In genomic region chr6:141291322-141291721, GRCh38 we compare ENCODE assay signal across 18 cellular contexts.
DNase-seq lines count a peak whose midpoint lies in the region; ATAC-seq, FAIRE-seq and TF ChIP-seq lines count a peak whose summit lies in the region.
"Had no signal": no experiment of that assay in that cellular context is flagged by ENCODE, and none has a peak within 500 bp of the region (broad histone marks: within the 10 kb centered on the region; RNA-seq: fewer than 3 reads in every experiment).

No MANE protein-coding gene starts in this region.

- H3K4me1 Mint-ChIP-seq in activated CD8-positive, alpha-beta memory T cell treated with anti-CD3 and anti-CD28 coated beads, Interleukin-2, amount 10 ng/mL, durations not matched to agents 7 days and 5 days: no peaks in the 10 kb centered on the region

- no peak for ATAC-seq in HCT116
- peak; percentile 40 for ATAC-seq in PC-3
- ATAC-seq in activated CD8-positive, alpha-beta memory T cell treated with anti-CD3 and anti-CD28 coated beads, Interleukin-2, amount 10 ng/mL, durations not matched to agents 7 days and 5 days: no peak
- ATAC-seq: CD8-positive, alpha-beta T cell had no signal

- CTCF ChIA-PET in HCT116 (lab: Charles Lee) (no interaction called here), PC-3 (lab: Charles Lee) (interaction anchor here (1.3 kb wide), 1 partner anchor 12 kb away, joined by 3 read pairs; no protein-coding TSS in a partner anchor), endothelial cell of umbilical vein (lab: Charles Lee) (interaction anchor here (1.0 kb wide), 1 partner anchor 10 kb away, joined by 3 read pairs; no protein-coding TSS in a partner anchor)
- CTCF ChIA-PET in activated CD8-positive, alpha-beta memory T cell treated with anti-CD3 and anti-CD28 coated beads, Interleukin-2, amount 10 ng/mL, durations not matched to agents 7 days and 5 days (lab: Charles Lee): no interaction called here

- no peak overlapping the region for H3K27ac Mint-ChIP-seq in activated CD8-positive, alpha-beta memory T cell treated with anti-CD3 and anti-CD28 coated beads, Interleukin-2, amount 10 ng/mL, durations not matched to agents 7 days and 5 days
- H3K27ac Mint-ChIP-seq: CD8-positive, alpha-beta T cell had no signal

- H3K4me3 Mint-ChIP-seq in activated CD8-positive, alpha-beta memory T cell treated with anti-CD3 and anti-CD28 coated beads, Interleukin-2, amount 10 ng/mL, durations not matched to agents 7 days and 5 days: no peak overlapping the region
- H3K4me3 Mint-ChIP-seq: CD8-positive, alpha-beta T cell had no signal

- H3K9me3 Mint-ChIP-seq in activated CD8-positive, alpha-beta memory T cell treated with anti-CD3 and anti-CD28 coated beads, Interleukin-2, amount 10 ng/mL, durations not matched to agents 7 days and 5 days (ENCODE audit: low read depth): peaks cover 2% of the 10 kb centered on the region

- no peak for TF ChIP-seq RAD21 in HCT116 (IDR thresholded peaks at IDR 0.05; ENCODE audit: low read depth)

- H3K4me1 ChIP-seq in HCT116 (ENCODE audit: control insufficient read depth in 1 of 2, insufficient read depth in 2 of 2, low read length in 2 of 2): no peaks in the 10 kb centered on the region
- peaks cover 6% of the 10 kb centered on the region for H3K4me1 ChIP-seq in PC-3 (ENCODE audit: insufficient read depth, low read length)
- H3K4me1 ChIP-seq in endothelial cell of umbilical vein (ENCODE audit: control insufficient read depth, extremely low read depth, insufficient read depth, low read length): peaks cover 4% of the 10 kb centered on the region

- no TSS peak for BruUV-seq in HCT116 (replicated peaks; lab: Mats Ljungman, UMichigan)
- BruUV-seq in PC-3 (replicated peaks; lab: Mats Ljungman, UMichigan): no TSS peak
- no TSS peak for BruUV-seq in endothelial cell of umbilical vein (replicated peaks; lab: Mats Ljungman, UMichigan)

- H3K79me2 ChIP-seq in HCT116 (ENCODE audit: insufficient read depth, low read length) (no peaks in the 10 kb centered on the region), PC-3 (ENCODE audit: low read length) (no peaks in the 10 kb centered on the region), endothelial cell of umbilical vein (ENCODE audit: control insufficient read depth, insufficient read depth, low read length) (no peaks in the 10 kb centered on the region)

- FAIRE-seq in G401.6 (lab: Jason Lieb, UNC) (peak; percentile 3), endothelial cell of umbilical vein (lab: Jason Lieb, UNC) (no peak)

- H3K9me1 ChIP-seq in endothelial cell of umbilical vein (replicated peaks; ENCODE audit: control insufficient read depth, extremely low read depth, insufficient read depth, low read length): no peaks in the 10 kb centered on the region

- H3K27me3 ChIP-seq in HCT116 (ENCODE audit: insufficient read depth, low read length): no peaks in the 10 kb centered on the region
- H3K27me3 ChIP-seq in PC-3 (ENCODE audit: low read length): no peaks in the 10 kb centered on the region
- H3K27me3 ChIP-seq in endothelial cell of umbilical vein (ENCODE audit: control insufficient read depth in 2 of 2, insufficient read depth in 2 of 2, low read length in 2 of 2): no peaks in the 10 kb centered on the region
- H3K27me3 ChIP-seq: BLaER1 treated with 17β-estradiol and CSF1 and Interleukin-3, amounts not matched to agents 10 nM and 100 nM had no signal

- H3K9me2 ChIP-seq in HCT116 (ENCODE audit: insufficient read depth) (no peaks in the 10 kb centered on the region), PC-3 (replicated peaks; ENCODE audit: low read length) (no peaks in the 10 kb centered on the region)

- RAD21 ChIA-PET in HCT116 (lab: Charles Lee; ENCODE audit: low non-redundant PET in 1 of 2, low total read pairs in 2 of 2, uncharacterized antibody in 2 of 2, unreplicated experiment in 2 of 2): no interaction called here

- no peak for TF ChIP-seq POLR2A in HCT116 (IDR thresholded peaks at IDR 0.05; ENCODE audit: borderline replicate concordance, extremely low read depth, insufficient read depth, insufficient read length)
- TF ChIP-seq POLR2A in endothelial cell of umbilical vein (IDR thresholded peaks at IDR 0.05; ENCODE audit: low read depth, low read length): no peak

- POLR2A ChIA-PET in HCT116 (lab: Charles Lee) (no interaction called here), PC-3 (lab: Charles Lee; ENCODE audit: unreplicated experiment) (no interaction called here), endothelial cell of umbilical vein (lab: Charles Lee) (no interaction called here)

- H3F3A ChIP-seq in PC-3 (ENCODE audit: low read length, unreplicated experiment): no peaks in the 10 kb centered on the region

- intact Hi-C loops in HCT116 (cut with micrococcal nuclease): no loop called here
- intact Hi-C loops in PC-3 (cut with micrococcal nuclease): no loop called here
- intact Hi-C loops in endothelial cell of umbilical vein (cut with micrococcal nuclease): no loop called here
- intact Hi-C loops in head of caudate nucleus (cut with DNase I): no loop called here

- TF ChIP-seq CTCF in HCT116 (IDR thresholded peaks at IDR 0.05 in 2 of 3, conservative IDR thresholded peaks at IDR 0.05 in 1 of 3; ENCODE audit: borderline replicate concordance in 1 of 3, insufficient read depth in 1 of 3, low read depth in 2 of 3, low read length in 2 of 3) (no peak), PC-3 (conservative IDR thresholded peaks at IDR 0.05; ENCODE audit: low read depth, low read length) (no peak), endothelial cell of umbilical vein (IDR thresholded peaks at IDR 0.05; ENCODE audit: extremely low read depth in 1 of 2, insufficient read depth in 1 of 2, low read depth in 1 of 2, low read length in 2 of 2) (no peak)

- no peak for DNase-seq in HCT116 (ENCODE audit: low read depth, low spot score)
- peak; percentile 6 for DNase-seq in PC-3
- DNase-seq in endothelial cell of umbilical vein (ENCODE audit: low read depth, low spot score): no peak
- DNase-seq in amygdala (lab: John Stamatoyannopoulos, UW): no peak
- no peak for DNase-seq in activated CD8-positive, alpha-beta memory T cell treated with anti-CD3 and anti-CD28 coated beads, Interleukin-2, amount 10 ng/mL, durations not matched to agents 7 days and 5 days
- no peak for DNase-seq in activated T-cell treated with anti-CD3 and anti-CD28 coated beads for 4 hours
- DNase-seq in head of caudate nucleus: no peak
- DNase-seq: Calu3; CD8-positive, alpha-beta T cell; NCI-H1417 treated with DMSO at 0.1 percent for 48 hours; NCI-H2029; NCI-H345; NCI-H524 treated with DMSO at 0.1 percent for 48 hours; T-helper 2 cell had no signal

- no peaks in the 10 kb centered on the region for H3K36me3 Mint-ChIP-seq in activated CD8-positive, alpha-beta memory T cell treated with anti-CD3 and anti-CD28 coated beads, Interleukin-2, amount 10 ng/mL, durations not matched to agents 7 days and 5 days
- H3K36me3 Mint-ChIP-seq: CD8-positive, alpha-beta T cell had no signal

- H3K27me3 Mint-ChIP-seq in activated CD8-positive, alpha-beta memory T cell treated with anti-CD3 and anti-CD28 coated beads, Interleukin-2, amount 10 ng/mL, durations not matched to agents 7 days and 5 days: no peaks in the 10 kb centered on the region

- H3K9ac ChIP-seq in HCT116 (ENCODE audit: low read length) (no peak overlapping the region), PC-3 (ENCODE audit: low read length) (no peak overlapping the region), endothelial cell of umbilical vein (replicated peaks; ENCODE audit: extremely low read depth, insufficient read depth, low read length) (no peak overlapping the region)
- H3K9ac ChIP-seq: BLaER1 treated with 17β-estradiol and CSF1 and Interleukin-3, amounts not matched to agents 10 nM and 100 nM; KMS-11 had no signal

- H3K36me3 ChIP-seq in HCT116 (ENCODE audit: control insufficient read depth in 1 of 2, insufficient read depth in 2 of 2, low read length in 2 of 2) (no peaks in the 10 kb centered on the region), PC-3 (ENCODE audit: low read depth, low read length) (no peaks in the 10 kb centered on the region), endothelial cell of umbilical vein (ENCODE audit: control insufficient read depth in 2 of 2, extremely low read depth in 1 of 2, insufficient read depth in 2 of 2, low read length in 2 of 2) (no peaks in the 10 kb centered on the region)
- H3K36me3 ChIP-seq: BLaER1 treated with 17β-estradiol and CSF1 and Interleukin-3, amounts not matched to agents 10 nM and 100 nM had no signal

- no peak overlapping the region for H3K4me3 ChIP-seq in HCT116 (replicated peaks in 1 of 2; ENCODE audit: low read depth in 1 of 2, low read length in 2 of 2)
- H3K4me3 ChIP-seq in PC-3 (ENCODE audit: low read length): no peak overlapping the region
- no peak overlapping the region for H3K4me3 ChIP-seq in endothelial cell of umbilical vein (replicated peaks in 1 of 3; ENCODE audit: insufficient read depth in 1 of 3, low read depth in 1 of 3, low read length in 3 of 3)
- H3K4me3 ChIP-seq: BLaER1 treated with 17β-estradiol and CSF1 and Interleukin-3, amounts not matched to agents 10 nM and 100 nM had no signal

- H4K20me1 ChIP-seq in HCT116 (ENCODE audit: insufficient read depth) (no peaks in the 10 kb centered on the region), PC-3 (ENCODE audit: low read length) (no peaks in the 10 kb centered on the region), endothelial cell of umbilical vein (replicated peaks; ENCODE audit: control insufficient read depth, extremely low read depth, insufficient read depth, low read length) (no peaks in the 10 kb centered on the region)
- H4K20me1 ChIP-seq: BLaER1 treated with 17β-estradiol and CSF1 and Interleukin-3, amounts not matched to agents 10 nM and 100 nM had no signal

- peak overlapping the region; percentile 1 for H2AFZ ChIP-seq in HCT116 (ENCODE audit: low read depth, low read length, poor library complexity, severe bottlenecking)
- H2AFZ ChIP-seq in PC-3 (ENCODE audit: low read length): no peak overlapping the region
- H2AFZ ChIP-seq in endothelial cell of umbilical vein (ENCODE audit: low read depth, low read length): peak overlapping the region; percentile 64

- H3K27ac ChIP-seq in HCT116 (ENCODE audit: low read depth, low read length): no peak overlapping the region
- H3K27ac ChIP-seq in PC-3 (ENCODE audit: low read length): no peak overlapping the region
- H3K27ac ChIP-seq in endothelial cell of umbilical vein (ENCODE audit: insufficient read depth, low read depth, low read length): no peak overlapping the region
- H3K27ac ChIP-seq: BLaER1 treated with 17β-estradiol and CSF1 and Interleukin-3, amounts not matched to agents 10 nM and 100 nM; KMS-11; RWPE1 had no signal

- no peak overlapping the region for H3K4me2 ChIP-seq in HCT116 (ENCODE audit: low read length)
- no peak overlapping the region for H3K4me2 ChIP-seq in PC-3 (ENCODE audit: low read length)
- no peak overlapping the region for H3K4me2 ChIP-seq in endothelial cell of umbilical vein (ENCODE audit: insufficient read depth, low read length)
- H3K4me2 ChIP-seq: BLaER1 treated with 17β-estradiol and CSF1 and Interleukin-3, amounts not matched to agents 10 nM and 100 nM; KMS-11 had no signal

- dilution Hi-C loops in endothelial cell of umbilical vein (cut with MboI; ENCODE audit: extremely low pct_ligation_motif_present, low sequenced_read_pairs): no loop called here

- no peaks in the 10 kb centered on the region; a peak in 1 of 4 replicates for H3K9me3 ChIP-seq in HCT116 (ENCODE audit: control insufficient read depth in 1 of 2, insufficient read depth in 1 of 2, low read depth in 1 of 2, low read length in 2 of 2)
- H3K9me3 ChIP-seq in PC-3 (ENCODE audit: low read length): no peaks in the 10 kb centered on the region
- H3K9me3 ChIP-seq in endothelial cell of umbilical vein (replicated peaks; ENCODE audit: control insufficient read depth, insufficient read depth, low read length): no peaks in the 10 kb centered on the region

Comparison
In these comparisons a context has a peak if more than half of its experiments do, and no peak if none do; other contexts are left out.
1. CTCF ChIA-PET loops: an anchor here in PC-3 (1.3 kb wide) and endothelial cell of umbilical vein (1.0 kb wide); none called in HCT116 and activated CD8-positive, alpha-beta memory T cell treated with anti-CD3 and anti-CD28 coated beads, Interleukin-2, amount 10 ng/mL, durations not matched to agents 7 days and 5 days.